33 cellular contexts compared by ENCODE assay signal in genomic region chr9:17658237-17658636, GRCh38.
DNase-seq lines count a peak whose midpoint lies in the region; ATAC-seq, FAIRE-seq and TF ChIP-seq lines count a peak whose summit lies in the region.
"Had no signal": no experiment of that assay in that cellular context is flagged by ENCODE, and none has a peak within 500 bp of the region (broad histone marks: within the 10 kb centered on the region; RNA-seq: fewer than 3 reads in every experiment).

No MANE protein-coding gene starts in this region.

- H2BK15ac ChIP-seq in IMR-90 (ENCODE audit: low read depth, low read length): no peak overlapping the region

- no peaks in the 10 kb centered on the region for H3K4me1 Mint-ChIP-seq in stimulated activated memory B cell treated with anti-CD40 and anti-IgM and Interleukin-4, amounts not matched to agents 10 μg/mL and 1 μg/mL and 100 μg/mL, for 72 hours
- H3K4me1 Mint-ChIP-seq: B cell; CD14-positive monocyte; CD4-positive, alpha-beta memory T cell; CD4-positive, CD25-positive, alpha-beta regulatory T cell; CD8-positive, alpha-beta memory T cell had no signal

- 0% methylated on average over 2 of the region's 2 CpGs for WGBS in HepG2 (ENCODE audit: low lambda C conversion rate)
- 23% methylated on average over 2 of the region's 2 CpGs for WGBS in right lobe of liver (ENCODE audit: insufficient coverage, low coverage, low lambda C conversion rate, missing lambda C conversion rate)
- WGBS in A549 (ENCODE audit: missing lambda C conversion rate): 3% methylated on average over 2 of the region's 2 CpGs
- WGBS in IMR-90 (ENCODE audit: extremely low coverage in 2 of 2, insufficient read length in 1 of 2), 2 experiments: no CpG with 5 or more reads among the region's 2 CpGs

- no peak overlapping the region for H4K8ac ChIP-seq in IMR-90 (ENCODE audit: low read depth in 2 of 2, low read length in 2 of 2)

- H3K23ac ChIP-seq in IMR-90 (ENCODE audit: low read depth, low read length): no peak overlapping the region

- CTCF ChIA-PET in HepG2 (lab: Yijun Ruan, JAX; ENCODE audit: low intra/inter-chr PET ratio, low total read pairs) (no interaction called here), A549 (lab: Yijun Ruan, JAX) (no interaction called here), IMR-90 (lab: Yijun Ruan, JAX) (no interaction called here)

- no peaks in the 10 kb centered on the region for H3K27me3 ChIP-seq in HepG2 (ENCODE audit: control insufficient read depth in 1 of 2, insufficient read depth in 2 of 2, low read length in 2 of 2)
- no peaks in the 10 kb centered on the region for H3K27me3 ChIP-seq in right lobe of liver
- H3K27me3 ChIP-seq in IMR-90 (ENCODE audit: control insufficient read depth, insufficient read depth, low read length): no peaks in the 10 kb centered on the region
- H3K27me3 ChIP-seq: BLaER1; BLaER1 treated with 17β-estradiol and CSF1 and Interleukin-3, amounts not matched to agents 10 nM and 100 nM had no signal

- no peak overlapping the region for H3K27ac ChIP-seq in HepG2 (ENCODE audit: extremely low read length, insufficient read depth, low read length)
- H3K27ac ChIP-seq in right lobe of liver: no peak overlapping the region
- H3K27ac ChIP-seq in A549: no peak overlapping the region
- no peak overlapping the region for H3K27ac ChIP-seq in IMR-90 (ENCODE audit: insufficient read depth, low read length)
- no peak overlapping the region for H3K27ac ChIP-seq in kidney (ENCODE audit: low read depth in 2 of 2, low read length in 2 of 2)
- H3K27ac ChIP-seq: 22Rv1; BLaER1; BLaER1 treated with 17β-estradiol and CSF1 and Interleukin-3, amounts not matched to agents 10 nM and 100 nM; C4-2B had no signal

- TF ChIP-seq RAD21 in HepG2 (CRISPR knock-in tag; IDR thresholded peaks at IDR 0.05) (no peak), A549 (conservative IDR thresholded peaks at IDR 0.05 in 1 of 2, IDR thresholded peaks at IDR 0.05 in 1 of 2) (no peak), IMR-90 (IDR thresholded peaks at IDR 0.05; ENCODE audit: low read length) (no peak)

- no peak overlapping the region for H2AK9ac ChIP-seq in IMR-90 (replicated peaks; ENCODE audit: low read depth, low read length, poor library complexity)

- no peaks in the 10 kb centered on the region for H3K79me1 ChIP-seq in IMR-90 (ENCODE audit: low read depth in 1 of 2, low read length in 2 of 2)

- FAIRE-seq in HepG2 (lab: Jason Lieb, UNC) (no peak), A549 (lab: Jason Lieb, UNC) (no peak), kidney (lab: Jason Lieb, UNC) (no peak)
- FAIRE-seq: A204.1 had no signal

- H2BK120ac ChIP-seq in IMR-90 (ENCODE audit: low read depth, low read length): no peak overlapping the region

- no peak overlapping the region for H3K27ac Mint-ChIP-seq in stimulated activated memory B cell treated with anti-CD40 and anti-IgM and Interleukin-4, amounts not matched to agents 10 μg/mL and 1 μg/mL and 100 μg/mL, for 72 hours
- H3K27ac Mint-ChIP-seq: B cell; CD14-positive monocyte; CD4-positive, alpha-beta memory T cell; CD4-positive, alpha-beta T cell; CD4-positive, CD25-positive, alpha-beta regulatory T cell; CD8-positive, alpha-beta memory T cell; CD8-positive, alpha-beta T cell had no signal

- TF ChIP-seq CTCF in HepG2 (CRISPR knock-in tag; IDR thresholded peaks at IDR 0.05): no peak
- no peak for TF ChIP-seq CTCF in right lobe of liver (IDR thresholded peaks at IDR 0.05)
- TF ChIP-seq CTCF in A549 (IDR thresholded peaks at IDR 0.05): no peak
- no peak for TF ChIP-seq CTCF in IMR-90 (conservative IDR thresholded peaks at IDR 0.05; ENCODE audit: low read depth, low read length)
- no peak for TF ChIP-seq CTCF in kidney (IDR thresholded peaks at IDR 0.05; ENCODE audit: borderline replicate concordance, extremely low read depth, insufficient read depth)

- POLR2A ChIA-PET in HepG2 (lab: Yijun Ruan, JAX): no interaction called here
- POLR2A ChIA-PET in A549 (lab: Yijun Ruan, JAX): no interaction called here
- POLR2A ChIA-PET in IMR-90 (lab: Charles Lee; ENCODE audit: unreplicated experiment): no interaction called here

- H3K9me1 ChIP-seq in IMR-90 (ENCODE audit: insufficient read depth, low read length): no peaks in the 10 kb centered on the region

- no peak overlapping the region for H2AFZ ChIP-seq in HepG2 (ENCODE audit: low read length)
- no peak overlapping the region for H2AFZ ChIP-seq in IMR-90 (replicated peaks; ENCODE audit: low read length, poor library complexity)

- H4K5ac ChIP-seq in IMR-90 (ENCODE audit: low read depth, low read length): no peak overlapping the region

- H4K20me1 ChIP-seq in HepG2 (ENCODE audit: insufficient read depth, low read length): no peaks in the 10 kb centered on the region
- H4K20me1 ChIP-seq in IMR-90 (ENCODE audit: insufficient read depth, low read length): no peaks in the 10 kb centered on the region
- H4K20me1 ChIP-seq: BLaER1; BLaER1 treated with 17β-estradiol and CSF1 and Interleukin-3, amounts not matched to agents 10 nM and 100 nM had no signal

- TF ChIP-seq EP300 in HepG2 (IDR thresholded peaks at IDR 0.05; ENCODE audit: low read depth in 2 of 2, low read length in 2 of 2) (no peak), HepG2 (CRISPR knock-in tag; IDR thresholded peaks at IDR 0.05; ENCODE audit: borderline replicate concordance) (no peak), A549 (IDR thresholded peaks at IDR 0.05) (no peak)

- no peaks in the 10 kb centered on the region for H3K36me3 Mint-ChIP-seq in stimulated activated memory B cell treated with anti-CD40 and anti-IgM and Interleukin-4, amounts not matched to agents 10 μg/mL and 1 μg/mL and 100 μg/mL, for 72 hours
- H3K36me3 Mint-ChIP-seq: CD14-positive monocyte; CD4-positive, alpha-beta memory T cell; CD4-positive, CD25-positive, alpha-beta regulatory T cell; CD8-positive, alpha-beta memory T cell; CD8-positive, alpha-beta T cell had no signal

- H3K18ac ChIP-seq in IMR-90 (ENCODE audit: low read depth, low read length): no peak overlapping the region

- no peaks in the 10 kb centered on the region for H3K27me3 Mint-ChIP-seq in stimulated activated memory B cell treated with anti-CD40 and anti-IgM and Interleukin-4, amounts not matched to agents 10 μg/mL and 1 μg/mL and 100 μg/mL, for 72 hours
- H3K27me3 Mint-ChIP-seq: B cell; CD4-positive, alpha-beta memory T cell; CD4-positive, alpha-beta T cell; CD4-positive, CD25-positive, alpha-beta regulatory T cell had no signal

- no TSS peak for BruUV-seq in HepG2 (replicated peaks; lab: Mats Ljungman, UMichigan)
- BruUV-seq in IMR-90 (replicated peaks; lab: Mats Ljungman, UMichigan): no TSS peak

- no peak overlapping the region for H2BK5ac ChIP-seq in IMR-90 (ENCODE audit: low read depth, low read length, poor library complexity, severe bottlenecking)

- no peak overlapping the region for H3K4me3 ChIP-seq in HepG2 (replicated peaks in 1 of 3; ENCODE audit: insufficient read depth in 1 of 3, low read depth in 2 of 3, low read length in 3 of 3)
- H3K4me3 ChIP-seq in right lobe of liver: no peak overlapping the region
- H3K4me3 ChIP-seq in A549: no peak overlapping the region
- no peak overlapping the region for H3K4me3 ChIP-seq in IMR-90 (ENCODE audit: insufficient read depth, low read depth, low read length)
- H3K4me3 ChIP-seq in kidney (ENCODE audit: low read length in 2 of 2): no peak overlapping the region
- H3K4me3 ChIP-seq: BLaER1; BLaER1 treated with 17β-estradiol and CSF1 and Interleukin-3, amounts not matched to agents 10 nM and 100 nM had no signal

- no peak for ATAC-seq in HepG2
- ATAC-seq in right lobe of liver: no peak
- no peak for ATAC-seq in A549
- no peak for ATAC-seq in IMR-90 (ENCODE audit: low read depth)
- no peak for ATAC-seq in stimulated activated memory B cell treated with anti-CD40 and anti-IgM and Interleukin-4, amounts not matched to agents 10 μg/mL and 1 μg/mL and 100 μg/mL, for 72 hours
- ATAC-seq: CD8-positive, alpha-beta T cell had no signal

- H3K4me1 ChIP-seq in HepG2 (ENCODE audit: insufficient read depth, low read length) (no peaks in the 10 kb centered on the region), right lobe of liver (no peaks in the 10 kb centered on the region), A549 (no peaks in the 10 kb centered on the region), IMR-90 (ENCODE audit: control insufficient read depth, insufficient read depth, low read length) (no peaks in the 10 kb centered on the region), kidney (ENCODE audit: control insufficient read depth in 1 of 2, insufficient read depth in 1 of 2, low read depth in 1 of 2, low read length in 2 of 2) (no peaks in the 10 kb centered on the region)
- H3K4me1 ChIP-seq: BE2C; BLaER1; BLaER1 treated with 17β-estradiol and CSF1 and Interleukin-3, amounts not matched to agents 10 nM and 100 nM; Caco-2 had no signal

- H4K91ac ChIP-seq in IMR-90 (ENCODE audit: insufficient read depth, low read depth, low read length): no peak overlapping the region

- dilution Hi-C loops in IMR-90 (cut with HindIII; ENCODE audit: low sequenced_read_pairs, unreplicated experiment): no loop called here

- H3K4me2 ChIP-seq in HepG2 (ENCODE audit: low read depth, low read length) (no peak overlapping the region), A549 (no peak overlapping the region), IMR-90 (ENCODE audit: low read depth, low read length) (no peak overlapping the region)
- H3K4me2 ChIP-seq: BLaER1; BLaER1 treated with 17β-estradiol and CSF1 and Interleukin-3, amounts not matched to agents 10 nM and 100 nM had no signal

- H3K36me3 ChIP-seq in HepG2 (replicated peaks in 1 of 2; ENCODE audit: control insufficient read depth in 1 of 2, insufficient read depth in 2 of 2, low read length in 2 of 2): no peaks in the 10 kb centered on the region
- no peaks in the 10 kb centered on the region for H3K36me3 ChIP-seq in right lobe of liver
- H3K36me3 ChIP-seq in IMR-90 (ENCODE audit: control insufficient read depth, insufficient read depth, low read length): no peaks in the 10 kb centered on the region
- H3K36me3 ChIP-seq in kidney (ENCODE audit: control insufficient read depth in 1 of 2, insufficient read depth in 2 of 2, low read length in 2 of 2): no peaks in the 10 kb centered on the region
- H3K36me3 ChIP-seq: BE2C; BLaER1; BLaER1 treated with 17β-estradiol and CSF1 and Interleukin-3, amounts not matched to agents 10 nM and 100 nM had no signal

- in situ Hi-C loops in HepG2 (cut with HindIII; ENCODE audit: extremely low pct_ligation_motif_present, low pct_unique_long_range_greater_than_20kb) (no loop called here), IMR-90 (cut with MboI; ENCODE audit: low sequenced_read_pairs) (no loop called here)

- DNase-seq in HepG2 (ENCODE audit: low spot score) (no peak), right lobe of liver (no peak), A549 (ENCODE audit: low read depth in 1 of 2, low spot score in 1 of 2) (no peak), IMR-90 (no peak), kidney (no peak)
- DNase-seq: 8988T; ACHN; AML-193; BE2C; C1 segment of cervical spinal cord; Caco-2; Calu3; CD4-positive, alpha-beta memory T cell; CD4-positive, alpha-beta T cell; CD4-positive, CD25-positive, alpha-beta regulatory T cell; CD8-positive, alpha-beta memory T cell; CD8-positive, alpha-beta T cell; COR-L47; DMS 273 treated with DMSO at 0.1 percent for 48 hours; DMS153; DMS53; DMS79; DMS79 treated with DMSO at 0.1 percent for 48 hours; DND-41; EL had no signal

- H3K9me3 ChIP-seq in HepG2 (ENCODE audit: low read length) (no peaks in the 10 kb centered on the region), right lobe of liver (no peaks in the 10 kb centered on the region), A549 (no peaks in the 10 kb centered on the region), IMR-90 (ENCODE audit: control insufficient read depth, insufficient read depth, low read length) (no peaks in the 10 kb centered on the region), kidney (ENCODE audit: control insufficient read depth in 1 of 2, low read length in 2 of 2) (no peaks in the 10 kb centered on the region)
- H3K9me3 ChIP-seq: BE2C; BLaER1; BLaER1 treated with 17β-estradiol and CSF1 and Interleukin-3, amounts not matched to agents 10 nM and 100 nM; Caco-2 had no signal

- no peak overlapping the region for H3K4ac ChIP-seq in IMR-90 (ENCODE audit: low read depth, low read length)

- no peak overlapping the region for H3K4me3 Mint-ChIP-seq in stimulated activated memory B cell treated with anti-CD40 and anti-IgM and Interleukin-4, amounts not matched to agents 10 μg/mL and 1 μg/mL and 100 μg/mL, for 72 hours
- H3K4me3 Mint-ChIP-seq: B cell; CD14-positive monocyte; CD4-positive, alpha-beta memory T cell; CD4-positive, alpha-beta T cell; CD4-positive, CD25-positive, alpha-beta regulatory T cell; CD8-positive, alpha-beta memory T cell; CD8-positive, alpha-beta T cell had no signal

- H3K9ac ChIP-seq in HepG2 (ENCODE audit: insufficient read depth, low read depth, low read length) (no peak overlapping the region), IMR-90 (ENCODE audit: low read depth, low read length) (no peak overlapping the region), kidney (ENCODE audit: low read length in 2 of 2) (no peak overlapping the region)
- H3K9ac ChIP-seq: BLaER1; BLaER1 treated with 17β-estradiol and CSF1 and Interleukin-3, amounts not matched to agents 10 nM and 100 nM had no signal

- no peak overlapping the region for H3K14ac ChIP-seq in IMR-90 (replicated peaks; ENCODE audit: low read depth, low read length)

- intact Hi-C loops in HepG2 (cut with micrococcal nuclease; ENCODE audit: unreplicated experiment): no loop called here
- intact Hi-C loops in right lobe of liver (cut with DNase I): no loop called here
- intact Hi-C loops in IMR-90 (cut with micrococcal nuclease): no loop called here
- intact Hi-C loops in kidney (cut with DNase I): no loop called here

- TF ChIP-seq POLR2A in HepG2 (IDR thresholded peaks at IDR 0.05; ENCODE audit: insufficient read depth in 1 of 2, low read depth in 2 of 2, low read length in 2 of 2) (no peak), right lobe of liver (IDR thresholded peaks at IDR 0.05) (no peak), A549 (IDR thresholded peaks at IDR 0.05; ENCODE audit: low read length) (no peak), IMR-90 (IDR thresholded peaks at IDR 0.05; ENCODE audit: low read depth, low read length) (no peak)

- H2BK20ac ChIP-seq in IMR-90 (ENCODE audit: low read depth, low read length): no peak overlapping the region

- no peak overlapping the region for H3K56ac ChIP-seq in IMR-90 (ENCODE audit: extremely low read depth, insufficient read depth, low read length)

- no peaks in the 10 kb centered on the region for H3K9me3 Mint-ChIP-seq in stimulated activated memory B cell treated with anti-CD40 and anti-IgM and Interleukin-4, amounts not matched to agents 10 μg/mL and 1 μg/mL and 100 μg/mL, for 72 hours
- H3K9me3 Mint-ChIP-seq: CD4-positive, alpha-beta T cell had no signal

- no peaks in the 10 kb centered on the region for H3K79me2 ChIP-seq in HepG2 (ENCODE audit: insufficient read depth, low read length)

- no peak overlapping the region for H2AK5ac ChIP-seq in IMR-90 (ENCODE audit: low read depth, low read length)

Comparison
In these comparisons a context has a peak if more than half of its experiments do, and no peak if none do; other contexts are left out.
1. Of the 38 proteins assayed by ChIP-seq in both HepG2 and A549: peak only in HepG2: none; only in A549: none; in both: MAFK; in neither: 37.